Comparison of ENCODE assay signal across 9 cellular contexts in genomic region chr9:84621811-84622210, GRCh38. TPM values are rescaled to one million over a fixed set of nuclear protein-coding genes. Genes with fewer than 3 reads are reported as not detected.
"Had no signal": no experiment of that assay in that cellular context is flagged by ENCODE, and none has a peak within 500 bp of the region (broad histone marks: within the 10 kb centered on the region; RNA-seq: fewer than 3 reads in every experiment).

No MANE protein-coding gene starts in this region.

- DNase-seq: GDM1, GF-D8 had no signal

- FAIRE-seq: G401.6, GM12878, GM12891, GM12892, GM18507, GM19239 had no signal

- H3K4me3 ChIP-seq: GM12878 had no signal

- ATAC-seq: GM12878 had no signal

RNA-seq across cellular contexts. Expression of gene NTRK2, which starts 47.7 kb away (rescaled TPM):
- total RNA-seq: G401 had no signal
